ENCODE assay signal across 2 cellular contexts in genomic region chr20:20782221-20782620, GRCh38.
TF ChIP-seq lines count a peak whose summit lies in the region.

No MANE protein-coding gene starts in this region.

TF ChIP-seq in liver, 16 proteins besides CTCF, POLR2A, EP300 and RAD21 (continued from another document):
- TF ChIP-seq EGR1 (IDR thresholded peaks at IDR 0.05; ENCODE audit: low read depth in 2 of 2) (no peak), MAX (IDR thresholded peaks at IDR 0.05) (peak; percentile 28), HNF4A (conservative IDR thresholded peaks at IDR 0.05) (peak; percentile 4 to 33)
TF ChIP-seq in liver: peak in this region for 4.

TF ChIP-seq in HepG2, 621 proteins besides CTCF, POLR2A, EP300 and RAD21 (continued from another document):
- TF ChIP-seq ZNF546 (CRISPR knock-in tag; conservative IDR thresholded peaks at IDR 0.05) (no peak), TFE3 (CRISPR knock-in tag; IDR thresholded peaks at IDR 0.05) (no peak), PAX8 (CRISPR knock-in tag; IDR thresholded peaks at IDR 0.05; ENCODE audit: borderline replicate concordance) (no peak)
- TF ChIP-seq, protein P1, sequence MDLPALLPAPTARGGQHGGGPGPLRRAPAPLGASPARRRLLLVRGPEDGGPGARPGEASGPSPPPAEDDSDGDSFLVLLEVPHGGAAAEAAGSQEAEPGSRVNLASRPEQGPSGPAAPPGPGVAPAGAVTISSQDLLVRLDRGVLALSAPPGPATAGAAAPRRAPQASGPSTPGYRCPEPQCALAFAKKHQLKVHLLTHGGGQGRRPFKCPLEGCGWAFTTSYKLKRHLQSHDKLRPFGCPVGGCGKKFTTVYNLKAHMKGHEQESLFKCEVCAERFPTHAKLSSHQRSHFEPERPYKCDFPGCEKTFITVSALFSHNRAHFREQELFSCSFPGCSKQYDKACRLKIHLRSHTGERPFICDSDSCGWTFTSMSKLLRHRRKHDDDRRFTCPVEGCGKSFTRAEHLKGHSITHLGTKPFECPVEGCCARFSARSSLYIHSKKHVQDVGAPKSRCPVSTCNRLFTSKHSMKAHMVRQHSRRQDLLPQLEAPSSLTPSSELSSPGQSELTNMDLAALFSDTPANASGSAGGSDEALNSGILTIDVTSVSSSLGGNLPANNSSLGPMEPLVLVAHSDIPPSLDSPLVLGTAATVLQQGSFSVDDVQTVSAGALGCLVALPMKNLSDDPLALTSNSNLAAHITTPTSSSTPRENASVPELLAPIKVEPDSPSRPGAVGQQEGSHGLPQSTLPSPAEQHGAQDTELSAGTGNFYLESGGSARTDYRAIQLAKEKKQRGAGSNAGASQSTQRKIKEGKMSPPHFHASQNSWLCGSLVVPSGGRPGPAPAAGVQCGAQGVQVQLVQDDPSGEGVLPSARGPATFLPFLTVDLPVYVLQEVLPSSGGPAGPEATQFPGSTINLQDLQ (CRISPR knock-in tag; IDR thresholded peaks at IDR 0.05), result no peak
